Comparison of ENCODE assay signal across 1 cellular context in the genomic region with DNA sequence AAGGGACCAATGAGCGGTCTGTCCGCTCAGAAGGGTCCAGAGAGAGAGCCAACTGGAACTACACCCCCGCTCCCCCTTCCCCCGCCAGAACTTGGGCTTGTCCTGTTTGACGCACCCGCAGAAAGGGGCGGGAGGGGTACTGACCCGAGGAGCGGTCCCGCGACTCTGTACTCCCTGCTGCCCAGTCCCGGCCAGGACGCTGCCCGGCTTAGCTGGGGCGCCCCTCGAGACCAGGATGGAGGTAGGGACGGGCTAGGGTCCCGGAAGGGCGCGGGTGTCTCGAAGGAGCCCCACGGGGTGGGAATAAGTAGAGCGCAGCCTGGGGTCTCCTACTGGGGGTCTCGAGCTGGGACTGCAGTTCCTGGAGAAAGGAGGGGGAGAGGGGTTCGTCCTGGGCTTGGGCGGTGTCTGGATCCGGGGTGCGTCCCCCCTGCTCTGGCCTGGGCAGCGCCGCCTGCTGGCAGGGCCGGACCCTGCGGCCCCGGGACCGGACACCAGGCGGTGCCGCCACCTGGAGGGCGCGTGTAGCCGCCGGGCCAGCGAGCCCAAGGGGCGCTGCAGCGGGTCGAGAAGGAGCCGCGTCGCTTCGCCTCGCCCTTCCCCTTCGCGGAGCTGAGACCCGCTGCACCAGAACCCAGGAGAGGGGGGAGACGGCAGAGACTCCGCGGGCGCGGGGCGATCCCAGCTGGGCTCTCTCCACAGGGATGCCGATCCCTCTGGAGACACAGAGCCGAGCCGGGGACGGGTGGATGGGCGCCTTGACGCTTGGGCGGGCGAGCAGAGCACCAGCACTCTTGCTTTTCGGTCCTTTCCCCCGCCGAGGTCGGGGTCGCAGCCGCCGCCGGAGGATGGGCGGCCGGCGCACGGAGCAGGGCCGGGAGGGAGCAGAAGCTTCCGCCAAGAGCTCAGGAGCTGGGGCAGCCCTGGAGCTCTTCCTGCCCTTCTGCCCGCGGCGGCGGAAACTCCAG.
TF ChIP-seq lines count a peak whose summit lies in the region.

No MANE protein-coding gene starts in this region.

TF ChIP-seq in HepG2, 621 proteins besides CTCF, POLR2A, EP300 and RAD21 (continued from another document and continues in another):
- TF ChIP-seq, protein P1, sequence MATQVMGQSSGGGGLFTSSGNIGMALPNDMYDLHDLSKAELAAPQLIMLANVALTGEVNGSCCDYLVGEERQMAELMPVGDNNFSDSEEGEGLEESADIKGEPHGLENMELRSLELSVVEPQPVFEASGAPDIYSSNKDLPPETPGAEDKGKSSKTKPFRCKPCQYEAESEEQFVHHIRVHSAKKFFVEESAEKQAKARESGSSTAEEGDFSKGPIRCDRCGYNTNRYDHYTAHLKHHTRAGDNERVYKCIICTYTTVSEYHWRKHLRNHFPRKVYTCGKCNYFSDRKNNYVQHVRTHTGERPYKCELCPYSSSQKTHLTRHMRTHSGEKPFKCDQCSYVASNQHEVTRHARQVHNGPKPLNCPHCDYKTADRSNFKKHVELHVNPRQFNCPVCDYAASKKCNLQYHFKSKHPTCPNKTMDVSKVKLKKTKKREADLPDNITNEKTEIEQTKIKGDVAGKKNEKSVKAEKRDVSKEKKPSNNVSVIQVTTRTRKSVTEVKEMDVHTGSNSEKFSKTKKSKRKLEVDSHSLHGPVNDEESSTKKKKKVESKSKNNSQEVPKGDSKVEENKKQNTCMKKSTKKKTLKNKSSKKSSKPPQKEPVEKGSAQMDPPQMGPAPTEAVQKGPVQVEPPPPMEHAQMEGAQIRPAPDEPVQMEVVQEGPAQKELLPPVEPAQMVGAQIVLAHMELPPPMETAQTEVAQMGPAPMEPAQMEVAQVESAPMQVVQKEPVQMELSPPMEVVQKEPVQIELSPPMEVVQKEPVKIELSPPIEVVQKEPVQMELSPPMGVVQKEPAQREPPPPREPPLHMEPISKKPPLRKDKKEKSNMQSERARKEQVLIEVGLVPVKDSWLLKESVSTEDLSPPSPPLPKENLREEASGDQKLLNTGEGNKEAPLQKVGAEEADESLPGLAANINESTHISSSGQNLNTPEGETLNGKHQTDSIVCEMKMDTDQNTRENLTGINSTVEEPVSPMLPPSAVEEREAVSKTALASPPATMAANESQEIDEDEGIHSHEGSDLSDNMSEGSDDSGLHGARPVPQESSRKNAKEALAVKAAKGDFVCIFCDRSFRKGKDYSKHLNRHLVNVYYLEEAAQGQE (IDR thresholded peaks at IDR 0.05; ENCODE audit: borderline replicate concordance in 1 of 2, low read depth in 1 of 2, low read length in 2 of 2), result no peak
- no peak for TF ChIP-seq DDIT3 (CRISPR knock-in tag; IDR thresholded peaks at IDR 0.05)
- TF ChIP-seq CENPT (CRISPR knock-in tag; IDR thresholded peaks at IDR 0.05; ENCODE audit: low read depth), result no peak
- 0 out of 2 replicates have a peak, but pooled peaks have one; percentile 35 for TF ChIP-seq ZNF629 (CRISPR knock-in tag; conservative IDR thresholded peaks at IDR 0.05)
- no peak for TF ChIP-seq ZNF883 (CRISPR knock-in tag; IDR thresholded peaks at IDR 0.05; ENCODE audit: not compliant biosample characterization)
- TF ChIP-seq SAP130 (CRISPR knock-in tag; IDR thresholded peaks at IDR 0.05; ENCODE audit: low read depth), result peak; percentile 59
- TF ChIP-seq ARID2 (CRISPR knock-in tag; IDR thresholded peaks at IDR 0.05; ENCODE audit: borderline replicate concordance), result peak; percentile 65; the same call in 1 of the 2 replicates
- no peak for TF ChIP-seq ZNF343 (CRISPR knock-in tag; IDR thresholded peaks at IDR 0.05)
- TF ChIP-seq POLR2G (IDR thresholded peaks at IDR 0.05; ENCODE audit: low read depth, low read length), result 0 out of 2 replicates have a peak, but pooled peaks have one; percentile 17
- TF ChIP-seq ZBTB25 (CRISPR knock-in tag; IDR thresholded peaks at IDR 0.05), result no peak
- TF ChIP-seq, protein P2, sequence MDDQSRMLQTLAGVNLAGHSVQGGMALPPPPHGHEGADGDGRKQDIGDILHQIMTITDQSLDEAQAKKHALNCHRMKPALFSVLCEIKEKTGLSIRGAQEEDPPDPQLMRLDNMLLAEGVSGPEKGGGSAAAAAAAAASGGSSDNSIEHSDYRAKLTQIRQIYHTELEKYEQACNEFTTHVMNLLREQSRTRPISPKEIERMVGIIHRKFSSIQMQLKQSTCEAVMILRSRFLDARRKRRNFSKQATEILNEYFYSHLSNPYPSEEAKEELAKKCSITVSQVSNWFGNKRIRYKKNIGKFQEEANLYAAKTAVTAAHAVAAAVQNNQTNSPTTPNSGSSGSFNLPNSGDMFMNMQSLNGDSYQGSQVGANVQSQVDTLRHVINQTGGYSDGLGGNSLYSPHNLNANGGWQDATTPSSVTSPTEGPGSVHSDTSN (CRISPR knock-in tag; IDR thresholded peaks at IDR 0.05; ENCODE audit: borderline replicate concordance), result no peak
- no peak for TF ChIP-seq RAD51 (IDR thresholded peaks at IDR 0.05; ENCODE audit: borderline replicate concordance)
- no peak for TF ChIP-seq SKI (IDR thresholded peaks at IDR 0.05; ENCODE audit: partially characterized antibody)
- TF ChIP-seq TRAFD1 (CRISPR knock-in tag; IDR thresholded peaks at IDR 0.05; ENCODE audit: borderline replicate concordance), result 0 out of 2 replicates have a peak, but pooled peaks have one; percentile 65
- no peak for TF ChIP-seq TP53 (CRISPR knock-in tag; conservative IDR thresholded peaks at IDR 0.05)
- 0 out of 2 replicates have a peak, but pooled peaks have one; percentile 14 for TF ChIP-seq ZNF468 (CRISPR knock-in tag; IDR thresholded peaks at IDR 0.05)
- TF ChIP-seq PBX2 (CRISPR knock-in tag; IDR thresholded peaks at IDR 0.05), result no peak
- TF ChIP-seq ERF (CRISPR knock-in tag; IDR thresholded peaks at IDR 0.05), result peak; percentile 90
- TF ChIP-seq AKNA (CRISPR knock-in tag; IDR thresholded peaks at IDR 0.05; ENCODE audit: borderline replicate concordance), result no peak
- TF ChIP-seq PHF5A (CRISPR knock-in tag; IDR thresholded peaks at IDR 0.05; ENCODE audit: low read depth, unreplicated experiment), result peak; percentile 65
- TF ChIP-seq EEA1 (CRISPR knock-in tag; IDR thresholded peaks at IDR 0.05; ENCODE audit: borderline replicate concordance), result peak; percentile 72; the same call in 1 of the 2 replicates
- TF ChIP-seq ZNF30 (CRISPR knock-in tag; IDR thresholded peaks at IDR 0.05), result no peak
- TF ChIP-seq MAFF (IDR thresholded peaks at IDR 0.05; ENCODE audit: low read depth, low read length), result no peak
- TF ChIP-seq IRF9 (CRISPR knock-in tag; IDR thresholded peaks at IDR 0.05; ENCODE audit: borderline replicate concordance), result 0 out of 2 replicates have a peak, but pooled peaks have one; percentile 65
- TF ChIP-seq RBAK (CRISPR knock-in tag; IDR thresholded peaks at IDR 0.05), result no peak
- TF ChIP-seq ZZZ3 (CRISPR knock-in tag; IDR thresholded peaks at IDR 0.05; ENCODE audit: borderline replicate concordance), result no peak
- 0 out of 2 replicates have a peak, but pooled peaks have one; percentile 26 for TF ChIP-seq NCOA2 (CRISPR knock-in tag; IDR thresholded peaks at IDR 0.05)
- TF ChIP-seq, protein P3, sequence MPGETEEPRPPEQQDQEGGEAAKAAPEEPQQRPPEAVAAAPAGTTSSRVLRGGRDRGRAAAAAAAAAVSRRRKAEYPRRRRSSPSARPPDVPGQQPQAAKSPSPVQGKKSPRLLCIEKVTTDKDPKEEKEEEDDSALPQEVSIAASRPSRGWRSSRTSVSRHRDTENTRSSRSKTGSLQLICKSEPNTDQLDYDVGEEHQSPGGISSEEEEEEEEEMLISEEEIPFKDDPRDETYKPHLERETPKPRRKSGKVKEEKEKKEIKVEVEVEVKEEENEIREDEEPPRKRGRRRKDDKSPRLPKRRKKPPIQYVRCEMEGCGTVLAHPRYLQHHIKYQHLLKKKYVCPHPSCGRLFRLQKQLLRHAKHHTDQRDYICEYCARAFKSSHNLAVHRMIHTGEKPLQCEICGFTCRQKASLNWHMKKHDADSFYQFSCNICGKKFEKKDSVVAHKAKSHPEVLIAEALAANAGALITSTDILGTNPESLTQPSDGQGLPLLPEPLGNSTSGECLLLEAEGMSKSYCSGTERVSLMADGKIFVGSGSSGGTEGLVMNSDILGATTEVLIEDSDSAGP (CRISPR knock-in tag; IDR thresholded peaks at IDR 0.05; ENCODE audit: borderline replicate concordance), result peak; percentile 85; the same call in 1 of the 2 replicates
- TF ChIP-seq ARNT (IDR thresholded peaks at IDR 0.05), result no peak
- no peak for TF ChIP-seq BATF2 (CRISPR knock-in tag; IDR thresholded peaks at IDR 0.05)
- no peak for TF ChIP-seq NR2F1 (CRISPR knock-in tag; IDR thresholded peaks at IDR 0.05)
- TF ChIP-seq ZMYM3 (CRISPR knock-in tag; IDR thresholded peaks at IDR 0.05), result no peak
- peak; percentile 76; the same call in 1 of the 2 replicates for TF ChIP-seq CAMTA2 (CRISPR knock-in tag; IDR thresholded peaks at IDR 0.05; ENCODE audit: borderline replicate concordance)
- 0 out of 2 replicates have a peak, but pooled peaks have one; percentile 69 for TF ChIP-seq ZNF235 (CRISPR knock-in tag; IDR thresholded peaks at IDR 0.05; ENCODE audit: borderline replicate concordance)
